ENCODE assay signal across 8 cellular contexts in the genomic region with DNA sequence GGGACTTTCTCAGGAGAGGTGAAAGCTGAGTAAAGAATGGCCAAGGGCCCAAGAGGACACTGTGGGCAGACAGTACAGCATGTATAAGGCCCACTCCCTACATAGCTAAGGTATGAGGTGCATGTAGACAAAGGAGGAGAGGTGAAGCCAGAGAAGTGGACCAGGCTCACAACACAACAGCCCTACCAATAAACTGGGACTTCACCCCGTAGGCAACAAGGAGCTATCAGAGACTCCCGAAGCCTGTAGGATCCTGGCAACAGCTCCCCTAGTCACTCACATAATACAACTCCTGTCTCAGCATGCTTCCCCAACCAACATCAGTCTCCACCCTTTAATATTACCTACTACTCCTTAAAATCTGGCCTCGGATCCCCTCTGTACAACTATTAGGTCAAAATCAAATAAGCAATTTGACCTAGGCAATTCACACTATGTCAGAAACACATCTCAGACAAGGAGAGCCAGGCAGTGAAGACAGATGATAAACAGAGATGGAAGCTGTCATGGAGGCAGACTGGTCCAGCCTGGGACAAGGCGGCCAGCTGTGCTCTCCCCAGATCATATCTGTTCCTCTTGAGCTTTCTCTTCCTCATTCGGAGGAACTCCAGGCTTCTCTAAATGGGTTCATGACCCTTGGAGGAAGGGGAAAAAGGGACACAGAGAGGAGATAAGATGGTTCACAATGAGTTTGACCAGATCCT. TPM values are rescaled to one million over a fixed set of nuclear protein-coding genes. Genes with fewer than 3 reads are reported as not detected.
DNase-seq lines count a peak whose midpoint lies in the region; ATAC-seq, FAIRE-seq and TF ChIP-seq lines count a peak whose summit lies in the region.

No MANE protein-coding gene starts in this region.

- no peaks in the 10 kb centered on the region for H4K20me1 ChIP-seq in fibroblast of lung (ENCODE audit: control insufficient read depth, extremely low read depth, insufficient read depth, low read length)

- H3K4me2 ChIP-seq in fibroblast of lung (ENCODE audit: extremely low read depth, insufficient read depth, low read length): peak overlapping the region; percentile 81

- H3K27ac ChIP-seq in HEK293 (ENCODE audit: extremely low read depth, low read depth, low read length) (no peak overlapping the region), fibroblast of lung (ENCODE audit: insufficient read depth, low read length) (no peak overlapping the region), skeletal muscle tissue (ENCODE audit: low read depth, low read length) (no peak overlapping the region), small intestine (ENCODE audit: low read depth in 1 of 2, low read length in 1 of 2) (no peak overlapping the region)

- TF ChIP-seq CTCF in HEK293 (tag by site-specific recombination; IDR thresholded peaks at IDR 0.05) (no peak), fibroblast of lung (conservative IDR thresholded peaks at IDR 0.05 in 1 of 2, IDR thresholded peaks at IDR 0.05 in 1 of 2; ENCODE audit: low read depth in 1 of 2, low read length in 2 of 2) (no peak)

- H3K4me3 ChIP-seq in HEK293 (ENCODE audit: low read depth, low read length): peak overlapping the region; percentile 81
- peak overlapping the region; percentile 50 to 78 (median 62) for H3K4me3 ChIP-seq in fibroblast of lung (replicated peaks in 1 of 4; ENCODE audit: control extremely low read depth in 1 of 4, insufficient read depth in 1 of 4, low read depth in 3 of 4, low read length in 4 of 4)
- peak overlapping the region; percentile 68 to 90 (median 89) for H3K4me3 ChIP-seq in skeletal muscle tissue (ENCODE audit: low read length in 3 of 3)
- no peak overlapping the region for H3K4me3 ChIP-seq in small intestine (ENCODE audit: low read depth in 1 of 2, low read length in 2 of 2)

- H3K79me2 ChIP-seq in fibroblast of lung (ENCODE audit: control insufficient read depth, insufficient read depth, low read length): peaks cover 12% of the 10 kb centered on the region

- WGBS in small intestine, 3 donors: 65 to 70% (median 69%) methylated on average over 4 to 5 of the region's 5 CpGs

- ATAC-seq in GM21360 (IDR thresholded peaks at IDR 0.05; ENCODE audit: unreplicated experiment): no peak

- H3K9ac ChIP-seq in fibroblast of lung (ENCODE audit: insufficient read depth, low read length) (no peak overlapping the region), skeletal muscle tissue (ENCODE audit: low read depth in 1 of 3, low read length in 3 of 3) (peak overlapping the region; percentile 65 to 86 (median 70))

- H3K27me3 ChIP-seq in fibroblast of lung (ENCODE audit: control insufficient read depth, insufficient read depth, low read length): no peaks in the 10 kb centered on the region
- no peaks in the 10 kb centered on the region for H3K27me3 ChIP-seq in skeletal muscle tissue (ENCODE audit: control insufficient read depth in 3 of 3, insufficient read depth in 3 of 3, low read length in 3 of 3)
- H3K27me3 ChIP-seq in small intestine (ENCODE audit: control insufficient read depth in 2 of 2, insufficient read depth in 2 of 2, low read length in 2 of 2): no peaks in the 10 kb centered on the region

- H3K9me3 ChIP-seq in HEK293 (ENCODE audit: control insufficient read depth, insufficient read depth, low read depth, low read length): no peaks in the 10 kb centered on the region
- H3K9me3 ChIP-seq in fibroblast of lung (ENCODE audit: control insufficient read depth, insufficient read depth, low read depth, low read length): no peaks in the 10 kb centered on the region
- H3K9me3 ChIP-seq in skeletal muscle tissue (ENCODE audit: control insufficient read depth in 3 of 3, low read length in 3 of 3): no peaks in the 10 kb centered on the region
- H3K9me3 ChIP-seq in small intestine (ENCODE audit: control insufficient read depth, low read depth): no peaks in the 10 kb centered on the region

- FAIRE-seq in small intestine (lab: Jason Lieb, UNC): no peak

- peak overlapping the region; percentile 44 for H2AFZ ChIP-seq in fibroblast of lung (ENCODE audit: low read length)

- CTCF ChIA-PET in HEK293 (lab: Yijun Ruan, JAX): interaction anchor here (0.5 to 2.9 kb wide), 9 partner anchors 8 to 675 kb away, joined by 3 to 92 read pairs (median 10); a partner anchor contains a TSS

- POLR2A ChIA-PET in HEK293 (lab: Yijun Ruan, JAX): interaction anchor here (1.2 to 1.8 kb wide), 2 partner anchors 587 to 598 kb away, joined by 4 to 6 read pairs; no protein-coding TSS in a partner anchor

- H3K4me1 ChIP-seq in HEK293 (ENCODE audit: control insufficient read depth, insufficient read depth, low read length) (no peaks in the 10 kb centered on the region), fibroblast of lung (ENCODE audit: control insufficient read depth, extremely low read depth, insufficient read depth, low read length) (peaks cover 3% of the 10 kb centered on the region), skeletal muscle tissue (ENCODE audit: control insufficient read depth in 3 of 3, insufficient read depth in 3 of 3, low read length in 3 of 3) (peaks cover 14 to 22% (median 22%) of the 10 kb centered on the region in 3 donors), small intestine (ENCODE audit: control insufficient read depth in 2 of 2, insufficient read depth in 1 of 2, low read depth in 1 of 2, low read length in 1 of 2) (peaks cover 2 to 4% of the 10 kb centered on the region in 2 donors)

- peak; percentile 93 for DNase-seq in SK-N-DZ (ENCODE audit: low spot score)
- DNase-seq in fibroblast of lung (ENCODE audit: low read depth in 2 of 2): no peak
- no peak for DNase-seq in small intestine
- no peak for DNase-seq in UCSD-AML1 (lab: John Stamatoyannopoulos, UW; ENCODE audit: unreplicated experiment)
- DNase-seq in COLO668 (lab: John Stamatoyannopoulos, UW; ENCODE audit: unreplicated experiment): no peak

- H3K36me3 ChIP-seq in HEK293 (ENCODE audit: control insufficient read depth in 2 of 2, insufficient read depth in 1 of 2, low read length in 2 of 2) (peaks cover 0 to 27% of the 10 kb centered on the region in 2 experiments; a peak in 1 of 3 replicates), fibroblast of lung (ENCODE audit: control insufficient read depth, insufficient read depth, low read length) (peaks cover 3% of the 10 kb centered on the region), skeletal muscle tissue (ENCODE audit: control insufficient read depth in 3 of 3, insufficient read depth in 3 of 3, low read length in 3 of 3) (peaks cover 0 to 6% (median 2%) of the 10 kb centered on the region in 3 donors), small intestine (ENCODE audit: control insufficient read depth in 2 of 2, insufficient read depth in 2 of 2, low read length in 2 of 2) (peaks cover 0 to 4% of the 10 kb centered on the region in 2 donors)

TF ChIP-seq in HEK293, 187 proteins besides CTCF, POLR2A, EP300 and RAD21 (continues in another document):
- TF ChIP-seq, protein P1, sequence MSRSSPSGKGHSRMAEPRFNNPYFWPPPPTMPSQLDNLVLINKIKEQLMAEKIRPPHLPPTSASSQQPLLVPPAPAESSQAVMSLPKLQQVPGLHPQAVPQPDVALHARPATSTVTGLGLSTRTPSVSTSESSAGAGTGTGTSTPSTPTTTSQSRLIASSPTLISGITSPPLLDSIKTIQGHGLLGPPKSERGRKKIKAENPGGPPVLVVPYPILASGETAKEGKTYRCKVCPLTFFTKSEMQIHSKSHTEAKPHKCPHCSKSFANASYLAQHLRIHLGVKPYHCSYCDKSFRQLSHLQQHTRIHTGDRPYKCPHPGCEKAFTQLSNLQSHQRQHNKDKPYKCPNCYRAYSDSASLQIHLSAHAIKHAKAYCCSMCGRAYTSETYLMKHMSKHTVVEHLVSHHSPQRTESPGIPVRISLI (tag by site-specific recombination; IDR thresholded peaks at IDR 0.05): no peak
- TF ChIP-seq, protein P2, sequence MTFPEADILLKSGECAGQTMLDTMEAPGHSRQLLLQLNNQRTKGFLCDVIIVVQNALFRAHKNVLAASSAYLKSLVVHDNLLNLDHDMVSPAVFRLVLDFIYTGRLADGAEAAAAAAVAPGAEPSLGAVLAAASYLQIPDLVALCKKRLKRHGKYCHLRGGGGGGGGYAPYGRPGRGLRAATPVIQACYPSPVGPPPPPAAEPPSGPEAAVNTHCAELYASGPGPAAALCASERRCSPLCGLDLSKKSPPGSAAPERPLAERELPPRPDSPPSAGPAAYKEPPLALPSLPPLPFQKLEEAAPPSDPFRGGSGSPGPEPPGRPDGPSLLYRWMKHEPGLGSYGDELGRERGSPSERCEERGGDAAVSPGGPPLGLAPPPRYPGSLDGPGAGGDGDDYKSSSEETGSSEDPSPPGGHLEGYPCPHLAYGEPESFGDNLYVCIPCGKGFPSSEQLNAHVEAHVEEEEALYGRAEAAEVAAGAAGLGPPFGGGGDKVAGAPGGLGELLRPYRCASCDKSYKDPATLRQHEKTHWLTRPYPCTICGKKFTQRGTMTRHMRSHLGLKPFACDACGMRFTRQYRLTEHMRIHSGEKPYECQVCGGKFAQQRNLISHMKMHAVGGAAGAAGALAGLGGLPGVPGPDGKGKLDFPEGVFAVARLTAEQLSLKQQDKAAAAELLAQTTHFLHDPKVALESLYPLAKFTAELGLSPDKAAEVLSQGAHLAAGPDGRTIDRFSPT (tag by site-specific recombination; IDR thresholded peaks at IDR 0.05): no peak
- TF ChIP-seq ZFP41 (tag by site-specific recombination; IDR thresholded peaks at IDR 0.05; ENCODE audit: borderline replicate concordance): no peak
- TF ChIP-seq HOXD13 (CRISPR knock-in tag; IDR thresholded peaks at IDR 0.05; ENCODE audit: borderline replicate concordance): no peak
- TF ChIP-seq, protein P3, sequence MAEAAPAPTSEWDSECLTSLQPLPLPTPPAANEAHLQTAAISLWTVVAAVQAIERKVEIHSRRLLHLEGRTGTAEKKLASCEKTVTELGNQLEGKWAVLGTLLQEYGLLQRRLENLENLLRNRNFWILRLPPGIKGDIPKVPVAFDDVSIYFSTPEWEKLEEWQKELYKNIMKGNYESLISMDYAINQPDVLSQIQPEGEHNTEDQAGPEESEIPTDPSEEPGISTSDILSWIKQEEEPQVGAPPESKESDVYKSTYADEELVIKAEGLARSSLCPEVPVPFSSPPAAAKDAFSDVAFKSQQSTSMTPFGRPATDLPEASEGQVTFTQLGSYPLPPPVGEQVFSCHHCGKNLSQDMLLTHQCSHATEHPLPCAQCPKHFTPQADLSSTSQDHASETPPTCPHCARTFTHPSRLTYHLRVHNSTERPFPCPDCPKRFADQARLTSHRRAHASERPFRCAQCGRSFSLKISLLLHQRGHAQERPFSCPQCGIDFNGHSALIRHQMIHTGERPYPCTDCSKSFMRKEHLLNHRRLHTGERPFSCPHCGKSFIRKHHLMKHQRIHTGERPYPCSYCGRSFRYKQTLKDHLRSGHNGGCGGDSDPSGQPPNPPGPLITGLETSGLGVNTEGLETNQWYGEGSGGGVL (tag by site-specific recombination; IDR thresholded peaks at IDR 0.05): no peak

RNA-seq across cellular contexts. Expression of a gene that starts 1.4 kb away (rescaled TPM):
- polyA plus RNA-seq in SK-N-DZ (2014; cell fraction: cytosol; rRNA removed): 34.7 and 43.7 TPM in 2 replicates
- 14.4 and 21.9 TPM in 2 replicates for polyA plus RNA-seq in SK-N-DZ (2014; cell fraction: nucleus; rRNA removed)
- total RNA-seq in fibroblast of lung: 8.2 and 12.4 TPM in 2 replicates
- 15.9 and 18.5 TPM in 2 replicates for polyA plus RNA-seq in fibroblast of lung
- 13.9 and 15.2 TPM in 2 replicates for polyA plus RNA-seq in fibroblast of lung (2012)
- 9.6 and 12.1 TPM in 2 replicates for polyA minus RNA-seq in fibroblast of lung (ENCODE audit: low replicate concordance)
- total RNA-seq in skeletal muscle tissue: 13.6 TPM
- 1 to 10 TPM in 2 of 3 donors, under 1 TPM in 1; 0.81 to 7.6 (median 1.6) TPM for polyA plus RNA-seq in small intestine

Comparison
In these comparisons a context has a peak if more than half of its experiments do, and no peak if none do; other contexts are left out.
1. H3K4me3 ChIP-seq: peak in HEK293 (single experiment), fibroblast of lung (4 of 4) and skeletal muscle tissue (3 of 3); none in small intestine (0 of 2).